Comparison of ENCODE assay signal across 18 cellular contexts in genomic region chr17:28536532-28537218, GRCh38. TPM values are rescaled to one million over a fixed set of nuclear protein-coding genes. Genes with fewer than 3 reads are reported as not detected.
A peak's percentile ranks its signal among the peaks of the same experiment; 100 is the strongest.
DNase-seq lines count a peak whose midpoint lies in the region; FAIRE-seq and TF ChIP-seq lines count a peak whose summit lies in the region.
"Had no signal": no experiment of that assay in that cellular context is flagged by ENCODE, and none has a peak within 500 bp of the region (broad histone marks: within the 10 kb centered on the region; RNA-seq: fewer than 3 reads in every experiment).

No MANE protein-coding gene starts in this region.

- POLR2A ChIA-PET in HEK293 (lab: Yijun Ruan, JAX) = interaction anchor here (1.1 kb wide), 1 partner anchor 35 kb away, joined by 3 read pairs; the partner anchor contains the start of gene PIGS

- no peak for TF ChIP-seq CTCF in HEK293 (tag by site-specific recombination; IDR thresholded peaks at IDR 0.05)

- no peak overlapping the region for H3K4me3 ChIP-seq in HEK293 (ENCODE audit: low read depth, low read length)
- H3K4me3 ChIP-seq in small intestine (ENCODE audit: low read depth in 1 of 2, low read length in 2 of 2) = no peak overlapping the region
- H3K4me3 ChIP-seq: GM12878 had no signal

- FAIRE-seq in small intestine (lab: Jason Lieb, UNC) = no peak
- FAIRE-seq: GM12878, H54 had no signal

- DNase-seq in ecto neural progenitor cell (ENCODE audit: low spot score) (peak; percentile 43), small intestine (peak; percentile 68), RPMI8226 (no peak), C1 segment of cervical spinal cord (lab: John Stamatoyannopoulos, UW) (no peak)
- DNase-seq: CD4-positive, alpha-beta memory T cell; DND-41; KBM-7; NCI-H1092 treated with DMSO at 0.1 percent for 48 hours; NCI-H2029 treated with DMSO at 0.1 percent for 48 hours; NCI-H226; NCI-H510A treated with DMSO at 0.1 percent for 48 hours; NCI-H774; OCI-M1; SHP77 had no signal

- WGBS in small intestine, 3 donors = 14 to 51% (median 36%) methylated on average over 8 to 9 of the region's 9 CpGs

- CTCF ChIA-PET in HEK293 (lab: Yijun Ruan, JAX) = interaction anchor here (0.5 to 7.4 kb wide), 13 partner anchors 9 to 417 kb away, joined by 3 to 155 read pairs (median 4); partner anchors contain the start of gene PIGS

- H3K4me1 ChIP-seq in HEK293 (ENCODE audit: control insufficient read depth, insufficient read depth, low read length) = no peaks in the 10 kb centered on the region
- H3K4me1 ChIP-seq in small intestine (ENCODE audit: control insufficient read depth in 2 of 2, insufficient read depth in 1 of 2, low read depth in 1 of 2, low read length in 1 of 2) = peaks cover 0 to 4% of the 10 kb centered on the region in 2 donors

- H3K27ac ChIP-seq in HEK293 (ENCODE audit: extremely low read depth, low read depth, low read length) (0 out of 2 replicates have a peak overlapping the region, but pooled peaks have one; percentile 1), small intestine (ENCODE audit: low read depth in 1 of 2, low read length in 1 of 2) (no peak overlapping the region)

- no peaks in the 10 kb centered on the region for H3K36me3 ChIP-seq in HEK293 (ENCODE audit: control insufficient read depth in 2 of 2, insufficient read depth in 1 of 2, low read length in 2 of 2)
- H3K36me3 ChIP-seq in small intestine (ENCODE audit: control insufficient read depth in 2 of 2, insufficient read depth in 2 of 2, low read length in 2 of 2) = no peaks in the 10 kb centered on the region

- H3K9me3 ChIP-seq in HEK293 (ENCODE audit: control insufficient read depth, insufficient read depth, low read depth, low read length) = no peaks in the 10 kb centered on the region
- H3K9me3 ChIP-seq in small intestine (ENCODE audit: control insufficient read depth, low read depth) = no peaks in the 10 kb centered on the region

- no peaks in the 10 kb centered on the region for H3K27me3 ChIP-seq in small intestine (ENCODE audit: control insufficient read depth in 2 of 2, insufficient read depth in 2 of 2, low read length in 2 of 2)

TF ChIP-seq in HEK293, 187 proteins besides CTCF, POLR2A, EP300 and RAD21:
- TF ChIP-seq ZNF335 (tag by site-specific recombination; conservative IDR thresholded peaks at IDR 0.05) (no peak), ZFP69B (tag by site-specific recombination; IDR thresholded peaks at IDR 0.05) (no peak), ZSCAN23 (tag by site-specific recombination; IDR thresholded peaks at IDR 0.05) (no peak), ZIC2 (tag by site-specific recombination; IDR thresholded peaks at IDR 0.05) (0 out of 2 replicates have a peak, but pooled peaks have one; percentile 11), ZNF423 (tag by site-specific recombination; IDR thresholded peaks at IDR 0.05) (no peak), ZNF692 (tag by site-specific recombination; IDR thresholded peaks at IDR 0.05) (no peak), GLIS1 (tag by site-specific recombination; IDR thresholded peaks at IDR 0.05) (peak; percentile 89), SCRT2 (tag by site-specific recombination; IDR thresholded peaks at IDR 0.05) (0 out of 2 replicates have a peak, but pooled peaks have one; percentile 35), ATF2 (tag by site-specific recombination; IDR thresholded peaks at IDR 0.05; ENCODE audit: low read depth) (0 out of 2 replicates have a peak, but pooled peaks have one; percentile 21), ZBTB26 (tag by site-specific recombination; optimal IDR thresholded peaks at IDR 0.05) (no peak), ZBTB21 (tag by site-specific recombination; IDR thresholded peaks at IDR 0.05) (0 out of 2 replicates have a peak, but pooled peaks have one; percentile 17)

RNA-seq across cellular contexts. Expression of gene UNC119, which starts 15.7 kb away (rescaled TPM):
- polyA plus RNA-seq in small intestine = 10 to 100 TPM; 14.6 to 40.9 (median 18.9) TPM

RNA-seq across cellular contexts. Expression of gene FOXN1, which starts 30.5 kb away (rescaled TPM):
- not detected for polyA plus RNA-seq in small intestine
- polyA plus RNA-seq: BJ; CD4-positive, alpha-beta memory T cell; GM12878 had no signal

RNA-seq across cellular contexts. Expression of gene PIGS, which starts 34.6 kb away (rescaled TPM):
- 10 to 100 TPM; 24.8 to 51.0 (median 28.6) TPM for polyA plus RNA-seq in small intestine

RNA-seq across cellular contexts. Expression of gene ALDOC, which starts 40.0 kb away (rescaled TPM):
- polyA plus RNA-seq in small intestine = 10 to 100 TPM; 27.6 to 85.0 (median 37.8) TPM

Comparison
In these comparisons a context has a peak if more than half of its experiments do, and no peak if none do; other contexts are left out.
1. DNase-seq: peak in ecto neural progenitor cell (single experiment) and small intestine (single experiment); none in RPMI8226 (single experiment) and C1 segment of cervical spinal cord (0 of 14).